Comparison of ENCODE assay signal across 19 cellular contexts in genomic region chr12:111337371-111337770, GRCh38. TPM values are rescaled to one million over a fixed set of nuclear protein-coding genes. Genes with fewer than 3 reads are reported as not detected.
A peak's percentile ranks its signal among the peaks of the same experiment; 100 is the strongest.
DNase-seq lines count a peak whose midpoint lies in the region; ATAC-seq and TF ChIP-seq lines count a peak whose summit lies in the region.
"Had no signal": no experiment of that assay in that cellular context is flagged by ENCODE, and none has a peak within 500 bp of the region (broad histone marks: within the 10 kb centered on the region; RNA-seq: fewer than 3 reads in every experiment).

No MANE protein-coding gene starts in this region.

- no peak overlapping the region for H2AK5ac ChIP-seq in H9 (ENCODE audit: insufficient read length, low read length)

- no peak overlapping the region for H2BK120ac ChIP-seq in H9 (ENCODE audit: low read depth, low read length, poor library complexity, severe bottlenecking)

- no peak overlapping the region for H2BK20ac ChIP-seq in H9 (ENCODE audit: low read depth, low read length, poor library complexity, severe bottlenecking)

- no peaks in the 10 kb centered on the region for H3K27me3 ChIP-seq in H9 (ENCODE audit: insufficient read depth, low read length)
- H3K27me3 ChIP-seq: BE2C, BLaER1 had no signal

- no peak overlapping the region for H2BK5ac ChIP-seq in H9 (ENCODE audit: insufficient read length, low read length)

- H3K27me3 Mint-ChIP-seq in H9 (ENCODE audit: low read depth) (no peaks in the 10 kb centered on the region), WTC11 (ENCODE audit: low read depth) (no peaks in the 10 kb centered on the region), nephron progenitor cell (ENCODE audit: low read depth, poor library complexity) (peaks cover 2% of the 10 kb centered on the region)

- no peaks in the 10 kb centered on the region for H3K9me3 ChIP-seq in H9 (ENCODE audit: control insufficient read depth, low read depth, low read length)
- H3K9me3 ChIP-seq: BE2C, BLaER1 had no signal

- DNase-seq in H9 (no peak), WTC11 (ENCODE audit: low spot score) (no peak), nephron progenitor cell (no peak), 8988T (no peak)
- DNase-seq: ACHN; BE2C; C1 segment of cervical spinal cord; CD4-positive, alpha-beta memory T cell; CD4-positive, CD25-positive, alpha-beta regulatory T cell; CD8-positive, alpha-beta memory T cell; COR-L47; DMS 273 treated with DMSO at 0.1 percent for 48 hours; DMS153; DMS79 treated with DMSO at 0.1 percent for 48 hours; GF-D8 had no signal

- H4K8ac ChIP-seq in H9 (replicated peaks; ENCODE audit: insufficient read length, low read depth, low read length), result no peak overlapping the region

- H3K27ac ChIP-seq in H9 (ENCODE audit: insufficient read length, low read depth, low read length), result no peak overlapping the region
- H3K27ac ChIP-seq: 22Rv1, BLaER1 had no signal

- peaks cover 2% of the 10 kb centered on the region; the same call in 1 of the 2 replicates for H3K4me1 ChIP-seq in H9 (ENCODE audit: insufficient read depth, low read length)
- H3K4me1 ChIP-seq: BE2C had no signal

- H3K79me2 ChIP-seq in H9 (ENCODE audit: insufficient read depth, low read length), result no peaks in the 10 kb centered on the region

- CTCF ChIA-PET in WTC11 (lab: Charles Lee), result interaction anchor here (0.7 to 1.4 kb wide), 2 partner anchors 39 to 60 kb away, joined by 4 to 5 read pairs; no protein-coding TSS in a partner anchor

- peaks cover 2 to 8% (median 4%) of the 10 kb centered on the region in 3 experiments; a peak in 4 of 7 replicates for H3K36me3 Mint-ChIP-seq in H9 (ENCODE audit: insufficient read depth in 1 of 3, low read depth in 3 of 3)
- peaks cover 3% of the 10 kb centered on the region; the same call in 1 of the 2 replicates for H3K36me3 Mint-ChIP-seq in WTC11
- no peaks in the 10 kb centered on the region for H3K36me3 Mint-ChIP-seq in nephron progenitor cell (ENCODE audit: low read depth)
- H3K36me3 Mint-ChIP-seq: CD14-positive monocyte; CD4-positive, alpha-beta memory T cell; CD4-positive, CD25-positive, alpha-beta regulatory T cell; CD8-positive, alpha-beta memory T cell had no signal

- peaks cover 6% of the 10 kb centered on the region in 2 experiments for H3K4me1 Mint-ChIP-seq in H9
- peaks cover 9% of the 10 kb centered on the region for H3K4me1 Mint-ChIP-seq in WTC11
- no peaks in the 10 kb centered on the region for H3K4me1 Mint-ChIP-seq in nephron progenitor cell
- H3K4me1 Mint-ChIP-seq: CD4-positive, alpha-beta memory T cell; CD4-positive, CD25-positive, alpha-beta regulatory T cell; CD8-positive, alpha-beta memory T cell had no signal

- no peak overlapping the region for H4K5ac ChIP-seq in H9 (ENCODE audit: insufficient read length, low read depth, low read length)

- no peak overlapping the region for H2AFZ ChIP-seq in H9 (ENCODE audit: low read length)

- WGBS in H9 (ENCODE audit: extremely low coverage, insufficient read length, low lambda C conversion rate), result no CpG with 5 or more reads among the region's 5 CpGs

- H3K79me1 ChIP-seq in H9 (ENCODE audit: insufficient read depth, low read depth, low read length, poor library complexity, severe bottlenecking), result no peaks in the 10 kb centered on the region

- no peak overlapping the region for H3K56ac ChIP-seq in H9 (ENCODE audit: insufficient read length, low read depth, low read length)

- H3K23ac ChIP-seq in H9 (ENCODE audit: insufficient read length, low read depth, low read length), result no peak overlapping the region

- no peak overlapping the region for H3K9ac ChIP-seq in H9 (ENCODE audit: extremely low read depth, insufficient read length, low read length)
- H3K9ac ChIP-seq: BLaER1 had no signal

- no peak overlapping the region for H3K18ac ChIP-seq in H9 (ENCODE audit: insufficient read length, low read depth, low read length)

- H3K4me3 Mint-ChIP-seq in H9, result no peak overlapping the region
- no peak overlapping the region for H3K4me3 Mint-ChIP-seq in WTC11
- no peak overlapping the region for H3K4me3 Mint-ChIP-seq in nephron progenitor cell
- H3K4me3 Mint-ChIP-seq: CD14-positive monocyte; CD4-positive, alpha-beta memory T cell; CD4-positive, CD25-positive, alpha-beta regulatory T cell; CD8-positive, alpha-beta memory T cell had no signal

- no peak overlapping the region for H3K4ac ChIP-seq in H9 (ENCODE audit: low read depth, low read length)

- H3K23me2 ChIP-seq in H9 (ENCODE audit: insufficient read length, low read depth, low read length, poor library complexity, severe bottlenecking), result no peaks in the 10 kb centered on the region

- TF ChIP-seq CTCF in H9 (conservative IDR thresholded peaks at IDR 0.05) (peak; percentile 17; the same call in 2 of the 3 replicates), WTC11 (IDR thresholded peaks at IDR 0.05) (no peak), nephron progenitor cell (IDR thresholded peaks at IDR 0.05) (no peak)

- H3K27ac Mint-ChIP-seq in H9 (no peak overlapping the region; a peak in 2 of 7 replicates), WTC11 (peak overlapping the region; percentile 50; the same call in 1 of the 2 replicates), nephron progenitor cell (peak overlapping the region; percentile 66)
- H3K27ac Mint-ChIP-seq: CD4-positive, CD25-positive, alpha-beta regulatory T cell had no signal

- no peak overlapping the region for H4K91ac ChIP-seq in H9 (ENCODE audit: insufficient read length, low read depth, low read length)

- H3K9me3 Mint-ChIP-seq in H9 (no peaks in the 10 kb centered on the region; a peak in 1 of 5 replicates), WTC11 (peaks cover 5% of the 10 kb centered on the region; the same call in 1 of the 2 replicates), nephron progenitor cell (no peaks in the 10 kb centered on the region)
- H3K9me3 Mint-ChIP-seq: CD8-positive, alpha-beta memory T cell had no signal

- no peak overlapping the region for H3K4me2 ChIP-seq in H9 (ENCODE audit: insufficient read depth, insufficient read length, low read length)
- H3K4me2 ChIP-seq: BLaER1 had no signal

- H3K14ac ChIP-seq in H9 (ENCODE audit: insufficient read depth, low read length), result no peak overlapping the region

- H3T11ph ChIP-seq in H9 (ENCODE audit: low read length), result no peak overlapping the region

- POLR2A ChIA-PET in WTC11 (lab: Charles Lee), result no interaction called here

- ATAC-seq in WTC11 (no peak), GM19467 (IDR thresholded peaks at IDR 0.05; ENCODE audit: unreplicated experiment) (no peak)

- H2BK12ac ChIP-seq in H9 (ENCODE audit: insufficient read length, low read depth, low read length), result no peak overlapping the region

- H4K20me1 ChIP-seq in H9 (ENCODE audit: control insufficient read depth, insufficient read depth, insufficient read length), result no peaks in the 10 kb centered on the region
- H4K20me1 ChIP-seq: BLaER1 had no signal

- H2BK15ac ChIP-seq in H9 (ENCODE audit: low read depth, low read length), result no peak overlapping the region

TF ChIP-seq in WTC11, 78 proteins besides CTCF, POLR2A, EP300 and RAD21 (continues in another document):
- TF ChIP-seq PRRX2 (CRISPR knock-in tag; IDR thresholded peaks at IDR 0.05) (no peak), ZNF232 (CRISPR knock-in tag; IDR thresholded peaks at IDR 0.05) (no peak), MYBL2 (CRISPR knock-in tag; IDR thresholded peaks at IDR 0.05) (no peak), ZNF671 (CRISPR knock-in tag; IDR thresholded peaks at IDR 0.05) (no peak), ZNF532 (CRISPR knock-in tag; IDR thresholded peaks at IDR 0.05; ENCODE audit: borderline replicate concordance) (no peak), MLX (CRISPR knock-in tag; IDR thresholded peaks at IDR 0.05) (no peak)

RNA-seq across cellular contexts. Expression of gene PHETA1, which starts 31.5 kb away (rescaled TPM):
- total RNA-seq in H9 (2021), result 11.4 and 13.1 TPM in 2 replicates
- total RNA-seq in WTC11 (2021), result 12.4 to 18.6 TPM (median 14.9 TPM) in 3 replicates

Comparison
In these comparisons a context has a peak if more than half of its experiments do, and no peak if none do; other contexts are left out.
1. H3K27ac Mint-ChIP-seq: peak in WTC11 (single experiment) and nephron progenitor cell (single experiment); none in H9 (0 of 3).